ENCODE assay signal across 1 cellular context in genomic region chr5:164053123-164053522, GRCh38.
TF ChIP-seq lines count a peak whose summit lies in the region.

No MANE protein-coding gene starts in this region.

TF ChIP-seq in IMR-90, 13 proteins besides CTCF, POLR2A, EP300 and RAD21:
- TF ChIP-seq BHLHE40 (IDR thresholded peaks at IDR 0.05; ENCODE audit: low read depth, low read length) (no peak), MXI1 (IDR thresholded peaks at IDR 0.05; ENCODE audit: borderline replicate concordance, low read depth, low read length) (no peak)
